11 cellular contexts compared by ENCODE assay signal in the genomic region with DNA sequence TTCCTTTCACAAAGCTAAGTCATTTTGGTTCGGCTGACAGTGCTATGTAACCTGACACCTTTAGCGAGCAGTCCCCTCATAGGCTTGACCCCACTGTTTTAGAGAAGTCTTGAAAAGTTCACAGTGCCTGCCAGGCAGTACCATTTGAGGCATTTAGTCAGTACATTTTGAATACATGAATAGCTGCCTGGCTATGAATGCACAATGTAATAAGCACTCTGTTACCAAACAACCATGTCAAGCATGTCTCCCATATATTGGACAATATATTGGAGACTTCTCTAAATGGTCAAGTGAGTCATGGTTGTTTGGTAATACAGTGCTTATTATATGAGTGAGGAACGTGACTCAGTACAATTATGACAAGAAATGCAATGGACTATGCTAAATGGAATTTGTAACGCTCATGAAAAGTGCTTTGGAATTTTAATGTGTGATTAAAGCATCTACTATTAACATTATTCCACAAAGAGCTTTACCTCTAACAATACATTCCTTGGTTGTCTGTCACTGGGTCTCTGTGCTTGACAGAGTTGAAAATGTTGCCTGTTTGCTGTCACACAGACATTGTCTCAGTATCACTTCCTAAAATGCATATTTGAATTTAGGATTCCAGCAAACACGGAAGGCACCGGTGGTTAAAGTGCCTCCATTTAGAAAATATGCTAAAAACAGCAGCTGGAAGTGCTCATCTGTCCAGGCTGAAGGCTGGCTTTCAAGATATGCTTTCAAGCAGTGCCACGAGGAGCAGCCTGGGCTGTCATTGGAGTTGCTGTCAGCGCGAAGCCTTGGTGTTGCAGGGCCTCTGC.
DNase-seq lines count a peak whose midpoint lies in the region; ATAC-seq and TF ChIP-seq lines count a peak whose summit lies in the region.
"Had no signal": no experiment of that assay in that cellular context is flagged by ENCODE, and none has a peak within 500 bp of the region (broad histone marks: within the 10 kb centered on the region; RNA-seq: fewer than 3 reads in every experiment).

No MANE protein-coding gene starts in this region.

- H3K36me3 ChIP-seq in RWPE2 (ENCODE audit: low read depth) = no peaks in the 10 kb centered on the region
- H3K36me3 ChIP-seq: transverse colon had no signal

- ATAC-seq in GM18498 (IDR thresholded peaks at IDR 0.05; ENCODE audit: unreplicated experiment) = peak; percentile 66
- peak; percentile 52 for ATAC-seq in HG02798 (IDR thresholded peaks at IDR 0.05; ENCODE audit: poor library complexity, unreplicated experiment)
- peak; percentile 86 for ATAC-seq in RWPE2 (ENCODE audit: low read depth)
- ATAC-seq: activated naive CD8-positive, alpha-beta T cell treated with anti-CD3 and anti-CD28 coated beads, Interleukin-2, amount 50 U/mL, for 24 hours had no signal

- H3K27me3 ChIP-seq in RWPE2 (ENCODE audit: insufficient read depth, poor library complexity, severe bottlenecking) = no peaks in the 10 kb centered on the region
- H3K27me3 ChIP-seq: transverse colon had no signal

- TF ChIP-seq CTCF in RWPE2 (IDR thresholded peaks at IDR 0.05; ENCODE audit: poor library complexity, severe bottlenecking) (no peak), GM10248 (IDR thresholded peaks at IDR 0.05; ENCODE audit: control extremely low read depth, extremely low read depth, low read depth, missing control alignments) (no peak)

- POLR2A ChIA-PET in GM10248 (lab: Yijun Ruan, JAX) = no interaction called here

- CTCF ChIA-PET in GM10248 (lab: Yijun Ruan, JAX) = interaction anchor here (1.4 kb wide), 1 partner anchor 12 kb away, joined by 3 read pairs; no protein-coding TSS in a partner anchor

- H3K9me3 ChIP-seq in RWPE2 (ENCODE audit: severe bottlenecking) = no peaks in the 10 kb centered on the region
- H3K9me3 ChIP-seq: transverse colon had no signal

- H3K27ac ChIP-seq in RWPE2 (ENCODE audit: poor library complexity, severe bottlenecking) = peak overlapping the region; percentile 93
- H3K27ac ChIP-seq: PC-9, transverse colon had no signal

- H3K4me1 ChIP-seq in RWPE2 (ENCODE audit: insufficient read depth, poor library complexity, severe bottlenecking) = peaks cover 43% of the 10 kb centered on the region
- H3K4me1 ChIP-seq: transverse colon had no signal

- H3K4me3 ChIP-seq in RWPE2 (ENCODE audit: severe bottlenecking) = no peak overlapping the region
- H3K4me3 ChIP-seq: PC-9, transverse colon had no signal

- no peak for DNase-seq in RWPE2 (ENCODE audit: low spot score)
- DNase-seq in kidney tubule cell (ENCODE audit: low spot score) = peak; percentile 91
- DNase-seq in NCI-H1105 (lab: John Stamatoyannopoulos, UW) = no peak
- no peak for DNase-seq in NCI-H1105 treated with DMSO at 0.1 percent for 48 hours (lab: John Stamatoyannopoulos, UW)
- DNase-seq in stimulated activated CD4-positive, alpha-beta T cell treated with anti-CD3 and anti-CD28 coated beads, Interleukin-2, amount 100 ng/mL, for 24 hours = no peak
- no peak for DNase-seq in GM10248 (ENCODE audit: extremely low spot score)
- DNase-seq: activated naive CD8-positive, alpha-beta T cell treated with anti-CD3 and anti-CD28 coated beads, Interleukin-2, amount 50 U/mL, for 24 hours; transverse colon had no signal
